1 cellular context compared by ENCODE assay signal in genomic region chr18:3088044-3088443, GRCh38.
TF ChIP-seq lines count a peak whose summit lies in the region.

No MANE protein-coding gene starts in this region.

TF ChIP-seq in H1, 55 proteins besides CTCF, POLR2A, EP300 and RAD21 (continued from another document):
- TF ChIP-seq CHD7 (IDR thresholded peaks at IDR 0.05; ENCODE audit: insufficient replicate concordance, low read length) (no peak), CHD2 (IDR thresholded peaks at IDR 0.05; ENCODE audit: low read length) (no peak), ATF3 (IDR thresholded peaks at IDR 0.05; ENCODE audit: insufficient read depth, low read depth, low read length) (no peak), NRF1 (IDR thresholded peaks at IDR 0.05; ENCODE audit: low read depth, low read length) (no peak), RXRA (IDR thresholded peaks at IDR 0.05; ENCODE audit: insufficient read depth, low read depth, low read length) (no peak), SUZ12 (IDR thresholded peaks at IDR 0.05; ENCODE audit: low read length) (no peak)
